Comparison of ENCODE assay signal across 11 cellular contexts in the genomic region with DNA sequence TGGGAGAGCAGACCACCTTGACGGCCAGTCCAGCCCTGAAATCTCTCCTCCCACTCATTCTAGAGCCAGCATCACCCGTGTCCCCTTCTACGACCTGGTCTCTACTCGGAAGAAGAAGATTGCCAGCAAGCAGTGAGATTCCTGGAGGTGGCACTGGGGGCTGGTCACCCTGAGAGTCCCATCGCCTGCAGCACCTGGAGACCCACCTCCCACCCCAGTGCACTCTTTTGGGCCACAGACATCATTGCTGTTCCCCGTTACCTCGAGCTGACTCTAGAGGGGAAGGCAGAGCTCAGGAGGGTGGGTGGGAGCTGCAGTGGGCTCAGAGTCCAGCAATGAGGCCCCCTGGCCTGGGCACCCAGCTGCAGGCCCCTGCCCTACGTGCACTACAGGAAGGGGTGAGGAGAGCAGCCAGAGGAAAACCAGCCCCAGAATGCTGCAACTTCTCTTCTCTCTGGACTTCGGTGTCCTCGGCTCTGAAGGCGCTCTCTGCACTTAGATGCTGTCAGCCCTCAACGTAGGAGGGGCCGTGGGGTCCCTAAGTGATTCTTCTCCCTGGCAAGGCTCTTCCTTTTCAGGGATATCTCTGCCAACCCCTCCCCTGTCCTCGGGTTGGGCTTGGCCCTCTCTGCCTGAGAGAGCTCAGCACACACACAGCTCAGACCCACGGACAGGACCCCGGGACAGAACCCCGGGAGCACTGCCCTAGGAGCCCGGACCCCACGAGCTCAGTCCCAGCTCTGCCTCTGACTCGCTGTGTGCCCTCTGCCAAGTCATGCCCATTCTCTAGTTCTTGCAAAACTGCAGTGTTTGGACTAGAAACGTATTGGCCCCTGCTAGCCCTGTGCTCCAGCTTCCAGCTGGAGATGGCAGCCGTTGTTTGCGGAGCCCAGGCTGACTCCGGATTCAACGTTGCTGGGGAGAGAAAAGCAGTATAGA. TPM values are rescaled to one million over a fixed set of nuclear protein-coding genes. Genes with fewer than 3 reads are reported as not detected.
DNase-seq lines count a peak whose midpoint lies in the region; ATAC-seq and TF ChIP-seq lines count a peak whose summit lies in the region.
"Had no signal": no experiment of that assay in that cellular context is flagged by ENCODE, and none has a peak within 500 bp of the region (broad histone marks: within the 10 kb centered on the region; RNA-seq: fewer than 3 reads in every experiment).

No MANE protein-coding gene starts in this region.

- TF ChIP-seq CTCF in Peyer's patch (IDR thresholded peaks at IDR 0.05), result no peak

- ATAC-seq in naive thymus-derived CD4-positive, alpha-beta T cell, result no peak

- no peaks in the 10 kb centered on the region for H3K27me3 Mint-ChIP-seq in CD8-positive, alpha-beta memory T cell
- H3K27me3 Mint-ChIP-seq in activated T-helper 1 cell treated with anti-CD3 and anti-CD28 coated beads, Interleukin-12 subunit alpha, Interleukin-12 subunit beta, Interleukin-2, Interleukin-4 antibody, amounts not matched to agents 30 ng/mL and 10 ng/mL and 1 ng/mL, durations not matched to agents 14 hours and 24 hours and 36 hours (ENCODE audit: insufficient read depth), result no peaks in the 10 kb centered on the region
- H3K27me3 Mint-ChIP-seq in naive thymus-derived CD4-positive, alpha-beta T cell, result peaks cover 0 to 3% (median 0%) of the 10 kb centered on the region in 5 donors

- H3K27me3 ChIP-seq in BLaER1, result no peaks in the 10 kb centered on the region
- H3K27me3 ChIP-seq in CD8-positive, alpha-beta memory T cell (ENCODE audit: insufficient read depth, low read length, poor library complexity, severe bottlenecking), result no peaks in the 10 kb centered on the region
- no peaks in the 10 kb centered on the region for H3K27me3 ChIP-seq in naive thymus-derived CD4-positive, alpha-beta T cell (ENCODE audit: control insufficient read depth in 2 of 2, insufficient read depth in 2 of 2, low read length in 2 of 2)
- H3K27me3 ChIP-seq in Peyer's patch, result no peaks in the 10 kb centered on the region

- H3K9ac ChIP-seq in BLaER1, result peak overlapping the region; percentile 20; the same call in 1 of the 2 replicates

- H3K4me3 Mint-ChIP-seq in CD8-positive, alpha-beta memory T cell, result no peak overlapping the region
- no peak overlapping the region for H3K4me3 Mint-ChIP-seq in activated T-helper 1 cell treated with anti-CD3 and anti-CD28 coated beads, Interleukin-12 subunit alpha, Interleukin-12 subunit beta, Interleukin-2, Interleukin-4 antibody, amounts not matched to agents 30 ng/mL and 10 ng/mL and 1 ng/mL, durations not matched to agents 14 hours and 24 hours and 36 hours
- peak overlapping the region in 4 of 10 donors; percentile 36 to 59 (median 46) for H3K4me3 Mint-ChIP-seq in naive thymus-derived CD4-positive, alpha-beta T cell
- H3K4me3 Mint-ChIP-seq: brain had no signal

- TF ChIP-seq POLR2A in Peyer's patch (IDR thresholded peaks at IDR 0.05), result no peak

- H3K27ac Mint-ChIP-seq in CD8-positive, alpha-beta memory T cell, result peak overlapping the region; percentile 28 to 90 (median 77)
- H3K27ac Mint-ChIP-seq in activated T-helper 1 cell treated with anti-CD3 and anti-CD28 coated beads, Interleukin-12 subunit alpha, Interleukin-12 subunit beta, Interleukin-2, Interleukin-4 antibody, amounts not matched to agents 30 ng/mL and 10 ng/mL and 1 ng/mL, durations not matched to agents 14 hours and 24 hours and 36 hours, result peak overlapping the region; percentile 80
- H3K27ac Mint-ChIP-seq in naive thymus-derived CD4-positive, alpha-beta T cell, result peak overlapping the region; percentile 73 to 94 (median 85)

- no peak for DNase-seq in CD8-positive, alpha-beta memory T cell
- DNase-seq in activated T-helper 1 cell treated with anti-CD3 and anti-CD28 coated beads, Interleukin-12 subunit alpha, Interleukin-12 subunit beta, Interleukin-2, Interleukin-4 antibody, amounts not matched to agents 30 ng/mL and 10 ng/mL and 1 ng/mL, durations not matched to agents 14 hours and 24 hours and 36 hours (ENCODE audit: low spot score), result no peak
- no peak for DNase-seq in naive thymus-derived CD4-positive, alpha-beta T cell
- DNase-seq in T-helper 9 cell, result no peak
- DNase-seq in Peyer's patch, result no peak
- DNase-seq in DMS79 (lab: John Stamatoyannopoulos, UW), result no peak
- DNase-seq: islet precursor cell, retina, SHP77 treated with DMSO at 0.1 percent for 48 hours had no signal

- peaks cover 14% of the 10 kb centered on the region for H4K20me1 ChIP-seq in BLaER1

- H3K36me3 ChIP-seq in BLaER1 (peaks cover 24% of the 10 kb centered on the region), Peyer's patch (no peaks in the 10 kb centered on the region)
- peaks cover 32% of the 10 kb centered on the region for H3K36me3 ChIP-seq in CD8-positive, alpha-beta memory T cell (ENCODE audit: insufficient read depth, low read length)
- peaks cover 4 to 53% (median 6%) of the 10 kb centered on the region in 3 experiments for H3K36me3 ChIP-seq in naive thymus-derived CD4-positive, alpha-beta T cell (ENCODE audit: control insufficient read depth in 2 of 3, insufficient read depth in 3 of 3, low read length in 3 of 3)

- no peaks in the 10 kb centered on the region for H3K9me3 ChIP-seq in BLaER1
- H3K9me3 ChIP-seq in CD8-positive, alpha-beta memory T cell (ENCODE audit: low read length), result no peaks in the 10 kb centered on the region
- H3K9me3 ChIP-seq in naive thymus-derived CD4-positive, alpha-beta T cell (ENCODE audit: control insufficient read depth in 2 of 3, low read length in 3 of 3), result no peaks in the 10 kb centered on the region
- H3K9me3 ChIP-seq in Peyer's patch, result no peaks in the 10 kb centered on the region

- POLR2A ChIA-PET in CD8-positive, alpha-beta memory T cell (lab: Charles Lee), result interaction anchor here (1.0 to 2.7 kb wide), 3 partner anchors 14 to 75 kb away, joined by 3 to 9 read pairs (median 3); no protein-coding TSS in a partner anchor
- POLR2A ChIA-PET in naive thymus-derived CD4-positive, alpha-beta T cell (lab: Charles Lee), result interaction anchor here (0.6 to 8.9 kb wide), 11 partner anchors 13 to 118 kb away, joined by 3 to 70 read pairs (median 3); a partner anchor contains a TSS

- H3K4me1 ChIP-seq in BLaER1, result peaks cover 98% of the 10 kb centered on the region
- H3K4me1 ChIP-seq in CD8-positive, alpha-beta memory T cell (ENCODE audit: insufficient read depth, low read length), result peaks cover 53% of the 10 kb centered on the region
- H3K4me1 ChIP-seq in naive thymus-derived CD4-positive, alpha-beta T cell (ENCODE audit: control insufficient read depth in 2 of 2, insufficient read depth in 2 of 2, low read length in 2 of 2), result peaks cover 43 to 58% of the 10 kb centered on the region in 2 donors
- H3K4me1 ChIP-seq in Peyer's patch, result peaks cover 0 to 23% (median 18%) of the 10 kb centered on the region in 4 donors

- H3K36me3 Mint-ChIP-seq in CD8-positive, alpha-beta memory T cell, result peaks cover 3 to 57% (median 3%) of the 10 kb centered on the region in 3 donors
- H3K36me3 Mint-ChIP-seq in activated T-helper 1 cell treated with anti-CD3 and anti-CD28 coated beads, Interleukin-12 subunit alpha, Interleukin-12 subunit beta, Interleukin-2, Interleukin-4 antibody, amounts not matched to agents 30 ng/mL and 10 ng/mL and 1 ng/mL, durations not matched to agents 14 hours and 24 hours and 36 hours (ENCODE audit: low read depth), result peaks cover 32% of the 10 kb centered on the region
- peaks cover 0 to 41% (median 6%) of the 10 kb centered on the region in 5 donors for H3K36me3 Mint-ChIP-seq in naive thymus-derived CD4-positive, alpha-beta T cell
- H3K36me3 Mint-ChIP-seq: brain had no signal

- CTCF ChIA-PET in CD8-positive, alpha-beta memory T cell (lab: Charles Lee), result interaction anchor here (1.0 to 2.3 kb wide), 9 partner anchors 9 to 142 kb away, joined by 3 to 11 read pairs (median 4); no protein-coding TSS in a partner anchor
- CTCF ChIA-PET in naive thymus-derived CD4-positive, alpha-beta T cell (lab: Charles Lee), result interaction anchor here (0.7 to 1.8 kb wide), 8 partner anchors 9 to 179 kb away, joined by 3 to 8 read pairs (median 4); no protein-coding TSS in a partner anchor

- peak overlapping the region; percentile 91 for H3K4me2 ChIP-seq in BLaER1

- intact Hi-C loops in activated T-helper 1 cell treated with anti-CD3 and anti-CD28 coated beads, Interleukin-12 subunit alpha, Interleukin-12 subunit beta, Interleukin-2, Interleukin-4 antibody, amounts not matched to agents 30 ng/mL and 10 ng/mL and 1 ng/mL, durations not matched to agents 14 hours and 24 hours and 36 hours (cut with micrococcal nuclease), result loop anchor here (1.0 kb wide), 3 partner anchors 7 to 46 kb away; a partner anchor contains a TSS
- intact Hi-C loops in naive thymus-derived CD4-positive, alpha-beta T cell (cut with micrococcal nuclease), result loop anchor here in 1 of 2 donors (2.0 kb wide), 1 partner anchor 47 kb away; no protein-coding TSS in a partner anchor

- 0 out of 2 replicates have a peak overlapping the region, but pooled peaks have one; percentile 22 for H3K4me3 ChIP-seq in BLaER1
- no peak overlapping the region for H3K4me3 ChIP-seq in CD8-positive, alpha-beta memory T cell (ENCODE audit: low read length)
- no peak overlapping the region for H3K4me3 ChIP-seq in naive thymus-derived CD4-positive, alpha-beta T cell (ENCODE audit: low read length)
- no peak overlapping the region for H3K4me3 ChIP-seq in Peyer's patch

- H3K27ac ChIP-seq in BLaER1, result peak overlapping the region; percentile 40; the same call in 1 of the 2 replicates
- no peak overlapping the region for H3K27ac ChIP-seq in CD8-positive, alpha-beta memory T cell (ENCODE audit: low read depth, low read length)
- H3K27ac ChIP-seq in naive thymus-derived CD4-positive, alpha-beta T cell (ENCODE audit: low read depth, low read length), result peak overlapping the region; percentile 47
- peak overlapping the region in 1 of 4 donors; percentile 21 for H3K27ac ChIP-seq in Peyer's patch

- H3K4me1 Mint-ChIP-seq in CD8-positive, alpha-beta memory T cell, result peaks cover 42 to 76% (median 57%) of the 10 kb centered on the region in 3 donors
- peaks cover 69% of the 10 kb centered on the region for H3K4me1 Mint-ChIP-seq in activated T-helper 1 cell treated with anti-CD3 and anti-CD28 coated beads, Interleukin-12 subunit alpha, Interleukin-12 subunit beta, Interleukin-2, Interleukin-4 antibody, amounts not matched to agents 30 ng/mL and 10 ng/mL and 1 ng/mL, durations not matched to agents 14 hours and 24 hours and 36 hours (ENCODE audit: low read depth)
- peaks cover 42 to 73% (median 70%) of the 10 kb centered on the region in 7 donors for H3K4me1 Mint-ChIP-seq in naive thymus-derived CD4-positive, alpha-beta T cell

- H3K9me3 Mint-ChIP-seq in CD8-positive, alpha-beta memory T cell, result no peaks in the 10 kb centered on the region
- no peaks in the 10 kb centered on the region for H3K9me3 Mint-ChIP-seq in activated T-helper 1 cell treated with anti-CD3 and anti-CD28 coated beads, Interleukin-12 subunit alpha, Interleukin-12 subunit beta, Interleukin-2, Interleukin-4 antibody, amounts not matched to agents 30 ng/mL and 10 ng/mL and 1 ng/mL, durations not matched to agents 14 hours and 24 hours and 36 hours
- no peaks in the 10 kb centered on the region for H3K9me3 Mint-ChIP-seq in naive thymus-derived CD4-positive, alpha-beta T cell

RNA-seq across cellular contexts. Expression of a gene that starts 31.3 kb away (rescaled TPM):
- total RNA-seq in CD8-positive, alpha-beta memory T cell, result 10 to 100 TPM; 23.1 to 24.7 TPM
- 80.2 TPM for polyA plus RNA-seq in CD8-positive, alpha-beta memory T cell
- total RNA-seq in activated T-helper 1 cell treated with anti-CD3 and anti-CD28 coated beads, Interleukin-12 subunit alpha, Interleukin-12 subunit beta, Interleukin-2, Interleukin-4 antibody, amounts not matched to agents 30 ng/mL and 10 ng/mL and 1 ng/mL, durations not matched to agents 14 hours and 24 hours and 36 hours, result 49.5 and 57.1 TPM in 2 replicates
- 100 to 1,000 TPM; 123 to 227 (median 214) TPM for total RNA-seq in naive thymus-derived CD4-positive, alpha-beta T cell
- polyA plus RNA-seq in naive thymus-derived CD4-positive, alpha-beta T cell, result 10 to 100 TPM; 49.5 to 71.1 TPM
- 10 to 100 TPM; 13.5 to 75.9 (median 22.5) TPM for total RNA-seq in Peyer's patch
